18 cellular contexts compared by ENCODE assay signal in the genomic region with DNA sequence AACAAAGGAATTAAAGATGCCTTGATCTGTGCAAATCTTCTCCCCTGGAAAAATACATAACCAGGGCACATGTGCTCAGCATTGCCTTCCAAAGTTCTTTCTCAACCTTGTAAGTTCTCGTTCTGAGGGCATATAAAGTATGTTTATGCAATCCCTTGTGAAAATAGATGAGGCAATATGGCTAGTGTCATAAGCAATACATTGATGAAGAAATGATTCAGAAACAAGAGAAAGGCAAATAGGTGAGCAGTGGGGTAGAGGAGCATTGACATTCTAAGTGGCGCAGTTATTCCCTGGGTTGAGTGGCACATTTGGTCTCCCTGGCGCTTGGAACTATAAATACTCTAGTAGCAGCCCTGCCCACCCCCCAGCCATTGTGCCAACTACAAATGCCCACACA. TPM values are rescaled to one million over a fixed set of nuclear protein-coding genes. Genes with fewer than 3 reads are reported as not detected.
DNase-seq lines count a peak whose midpoint lies in the region; ATAC-seq, FAIRE-seq and TF ChIP-seq lines count a peak whose summit lies in the region.
"Had no signal": no experiment of that assay in that cellular context is flagged by ENCODE, and none has a peak within 500 bp of the region (broad histone marks: within the 10 kb centered on the region; RNA-seq: fewer than 3 reads in every experiment).

No MANE protein-coding gene starts in this region.

- H3K4me3 ChIP-seq in H1 (ENCODE audit: extremely low read depth in 1 of 4, insufficient read depth in 2 of 4, low read depth in 3 of 4, low read length in 4 of 4) (no peak overlapping the region), osteoblast (ENCODE audit: insufficient read depth, low read length) (no peak overlapping the region), testis (no peak overlapping the region)
- H3K4me3 ChIP-seq: Peyer's patch had no signal

- no peak overlapping the region for H3K18ac ChIP-seq in H1 (ENCODE audit: extremely low read depth, low read length)

- no peak overlapping the region for H4K8ac ChIP-seq in H1 (ENCODE audit: extremely low read depth, insufficient read depth, low read length)

- no peak overlapping the region for H2BK5ac ChIP-seq in H1 (ENCODE audit: low read depth, low read length)

- H2BK120ac ChIP-seq in H1 (replicated peaks; ENCODE audit: low read depth, low read length), result no peak overlapping the region

- H3K79me2 ChIP-seq in H1 (ENCODE audit: control insufficient read depth in 1 of 2, insufficient read depth in 2 of 2, low read length in 2 of 2), result no peaks in the 10 kb centered on the region
- no peaks in the 10 kb centered on the region for H3K79me2 ChIP-seq in osteoblast (ENCODE audit: insufficient read depth, low read length)

- ATAC-seq in GM21381 (IDR thresholded peaks at IDR 0.05; ENCODE audit: unreplicated experiment), result no peak
- ATAC-seq: HCT116, T-helper 17 cell had no signal

- no peak overlapping the region for H3K56ac ChIP-seq in H1 (replicated peaks; ENCODE audit: insufficient read length, low read depth, low read length)

- H3K4me2 ChIP-seq in H1 (ENCODE audit: insufficient read depth in 1 of 2, low read depth in 2 of 2, low read length in 2 of 2), result no peak overlapping the region
- H3K4me2 ChIP-seq in osteoblast (ENCODE audit: insufficient read depth, low read length), result no peak overlapping the region

- no peak overlapping the region for H2BK15ac ChIP-seq in H1 (ENCODE audit: low read length)

- no peak for FAIRE-seq in H1 (lab: Jason Lieb, UNC)

- DNase-seq in GM03348 (ENCODE audit: low spot score) (peak; percentile 18), NOMO-1 (lab: John Stamatoyannopoulos, UW; ENCODE audit: unreplicated experiment in 2 of 2) (peak; percentile 84 to 95), H1 (ENCODE audit: low read depth in 1 of 2, low spot score in 2 of 2) (no peak), osteoblast (ENCODE audit: insufficient read length, low spot score, missing footprints) (no peak), testis (no peak), kidney tubule cell (ENCODE audit: low spot score) (no peak)
- DNase-seq: activated CD4-positive, alpha-beta T cell treated with anti-CD3 and anti-CD28 coated beads for 48 hours; Caco-2; effector memory CD4-positive, alpha-beta T cell; kidney glomerular epithelial cell; NCI-H1092; NCI-H345; Peyer's patch; stimulated activated CD4-positive, alpha-beta T cell treated with anti-CD3 and anti-CD28 coated beads, Interleukin-2, amount 100 ng/mL, for 48 hours; stimulated activated naive CD4-positive, alpha-beta T cell treated with Interleukin-2 at 50 U/mL for 16 hours; T-helper 17 cell had no signal

- no peak overlapping the region for H2AK5ac ChIP-seq in H1 (ENCODE audit: low read depth, low read length)

- no peaks in the 10 kb centered on the region for H3K23me2 ChIP-seq in H1 (ENCODE audit: low read depth, low read length)

- H4K5ac ChIP-seq in H1 (ENCODE audit: insufficient read length, low read depth, low read length), result no peak overlapping the region

- TF ChIP-seq EP300 in H1 (IDR thresholded peaks at IDR 0.05; ENCODE audit: borderline replicate concordance in 1 of 2, low read depth in 2 of 2, low read length in 2 of 2), result no peak

- no peaks in the 10 kb centered on the region for H4K20me1 ChIP-seq in H1 (replicated peaks in 1 of 2; ENCODE audit: control insufficient read depth in 1 of 2, insufficient read depth in 2 of 2, low read length in 2 of 2)
- H4K20me1 ChIP-seq in osteoblast (ENCODE audit: insufficient read depth, low read length), result no peaks in the 10 kb centered on the region

- TF ChIP-seq RAD21 in H1 (IDR thresholded peaks at IDR 0.05 in 1 of 2, conservative IDR thresholded peaks at IDR 0.05 in 1 of 2; ENCODE audit: low read depth in 2 of 2, low read length in 2 of 2), result no peak

- H2AFZ ChIP-seq in H1 (ENCODE audit: low read length) (peak overlapping the region; percentile 17; the same call in 1 of the 2 replicates), osteoblast (ENCODE audit: low read length) (no peak overlapping the region)

- no peak overlapping the region for H4K91ac ChIP-seq in H1 (replicated peaks; ENCODE audit: insufficient read length, low read length)

- TF ChIP-seq CTCF in H1 (IDR thresholded peaks at IDR 0.05; ENCODE audit: control extremely low read depth in 1 of 3, insufficient read depth in 1 of 3, low read depth in 1 of 3, low read length in 3 of 3), result no peak
- TF ChIP-seq CTCF in osteoblast (IDR thresholded peaks at IDR 0.05; ENCODE audit: extremely low read depth, low read depth, low read length), result no peak
- TF ChIP-seq CTCF in testis (IDR thresholded peaks at IDR 0.05), result no peak

- no peak overlapping the region for H2BK20ac ChIP-seq in H1 (ENCODE audit: low read length)

- TF ChIP-seq POLR2A in H1 (IDR thresholded peaks at IDR 0.05; ENCODE audit: control extremely low read depth in 1 of 2, low read depth in 2 of 2, low read length in 2 of 2), result no peak
- no peak for TF ChIP-seq POLR2A in testis (IDR thresholded peaks at IDR 0.05)

- no peaks in the 10 kb centered on the region for H3K79me1 ChIP-seq in H1 (ENCODE audit: low read depth, low read length)

- H3K9me3 ChIP-seq in H1 (ENCODE audit: insufficient read depth in 2 of 2, low read depth in 1 of 2, low read length in 1 of 2) (no peaks in the 10 kb centered on the region), osteoblast (ENCODE audit: low read depth, low read length) (no peaks in the 10 kb centered on the region), testis (no peaks in the 10 kb centered on the region)
- H3K9me3 ChIP-seq: Caco-2, Peyer's patch had no signal

- POLR2A ChIA-PET in H1 (lab: Charles Lee; ENCODE audit: partially characterized antibody), result no interaction called here

- no peaks in the 10 kb centered on the region for H3K27me3 ChIP-seq in H1 (replicated peaks in 1 of 4; ENCODE audit: control insufficient read depth in 3 of 4, extremely low read depth in 1 of 4, insufficient read depth in 3 of 4, low read length in 3 of 4)
- H3K27me3 ChIP-seq in osteoblast (ENCODE audit: insufficient read depth, low read length), result no peaks in the 10 kb centered on the region
- no peaks in the 10 kb centered on the region for H3K27me3 ChIP-seq in testis
- H3K27me3 ChIP-seq: Peyer's patch had no signal

- no peak overlapping the region for H3K14ac ChIP-seq in H1 (ENCODE audit: insufficient read length)

- 92% methylated on average over 3 of the region's 3 CpGs; no CpG with 5 or more reads in 1 of the 2 experiments for WGBS in H1 (ENCODE audit: extremely low coverage in 1 of 2, insufficient coverage in 1 of 2, insufficient read length in 1 of 2, insufficient replicate concordance in 2 of 2, low coverage in 1 of 2, low lambda C conversion rate in 2 of 2, missing lambda C conversion rate in 1 of 2), 2 experiments
- WGBS in testis, 2 donors, result 87 to 90% methylated on average over 3 of the region's 3 CpGs

- no peaks in the 10 kb centered on the region for H3K36me3 ChIP-seq in H1 (ENCODE audit: control insufficient read depth in 2 of 4, insufficient read depth in 4 of 4, low read length in 3 of 4)
- H3K36me3 ChIP-seq in osteoblast (ENCODE audit: insufficient read depth, low read length), result no peaks in the 10 kb centered on the region
- H3K36me3 ChIP-seq in testis (ENCODE audit: low read depth, missing control alignments), result no peaks in the 10 kb centered on the region
- H3K36me3 ChIP-seq: Peyer's patch had no signal

- H3K23ac ChIP-seq in H1 (ENCODE audit: insufficient read length), result no peak overlapping the region

- H3K4me1 ChIP-seq in H1 (replicated peaks in 1 of 4; ENCODE audit: control insufficient read depth in 3 of 4, insufficient read depth in 4 of 4, low read length in 3 of 4), result peaks cover 0 to 3% (median 2%) of the 10 kb centered on the region in 4 experiments; a peak in 3 of 7 replicates
- H3K4me1 ChIP-seq in osteoblast (ENCODE audit: insufficient read depth, low read length), result peaks cover 29% of the 10 kb centered on the region
- no peaks in the 10 kb centered on the region for H3K4me1 ChIP-seq in testis
- H3K4me1 ChIP-seq: Caco-2 had no signal

- no peak overlapping the region for H2BK12ac ChIP-seq in H1 (ENCODE audit: low read depth, low read length)

- H3K27ac ChIP-seq in H1 (ENCODE audit: low read depth, low read length) (no peak overlapping the region), osteoblast (ENCODE audit: low read depth, low read length) (peak overlapping the region; percentile 40), testis (no peak overlapping the region)
- H3K27ac ChIP-seq: Peyer's patch had no signal

- H3K4ac ChIP-seq in H1 (replicated peaks; ENCODE audit: insufficient read length, low read depth, low read length), result no peak overlapping the region

- no peak overlapping the region for H3K9ac ChIP-seq in H1 (replicated peaks in 1 of 4; ENCODE audit: extremely low read depth in 1 of 4, low read depth in 3 of 4, low read length in 3 of 4)

- CTCF ChIA-PET in H1 (lab: Charles Lee; ENCODE audit: partially characterized antibody), result interaction anchor here (0.6 kb wide), 1 partner anchor 27 kb away, joined by 3 read pairs; no protein-coding TSS in a partner anchor

- intact Hi-C loops in testis (cut with DNase I; ENCODE audit: low total_unique reads), result no loop called here

TF ChIP-seq in H1, 55 proteins besides CTCF, POLR2A, EP300 and RAD21 (continues in another document):
- TF ChIP-seq CBX5 (IDR thresholded peaks at IDR 0.05; ENCODE audit: low read depth, low read length), result no peak
- TF ChIP-seq CBX8 (IDR thresholded peaks at IDR 0.05; ENCODE audit: borderline replicate concordance, low read depth, low read length), result no peak
- TF ChIP-seq BCL11A (IDR thresholded peaks at IDR 0.05; ENCODE audit: low read depth in 2 of 2, low read length in 2 of 2), result no peak
- TF ChIP-seq BACH1 (IDR thresholded peaks at IDR 0.05; ENCODE audit: low read length), result no peak
- no peak for TF ChIP-seq CHD2 (IDR thresholded peaks at IDR 0.05; ENCODE audit: low read length)
- no peak for TF ChIP-seq POU5F1 (IDR thresholded peaks at IDR 0.05; ENCODE audit: low read depth, low read length)
- no peak for TF ChIP-seq GABPA (IDR thresholded peaks at IDR 0.05; ENCODE audit: borderline replicate concordance, insufficient read depth, low read length)
- no peak for TF ChIP-seq HDAC6 (IDR thresholded peaks at IDR 0.05; ENCODE audit: low read depth, low read length)
- no peak for TF ChIP-seq TAF7 (optimal IDR thresholded peaks at IDR 0.05; ENCODE audit: borderline replicate concordance, low read depth, low read length)

RNA-seq across cellular contexts. Expression of a gene that starts 57.4 kb away (rescaled TPM):
- 24.1 and 24.7 TPM in 2 replicates for total RNA-seq in H1 (2021; fragmentation: NEBNext Ultra II Directional; extraction: Animal tissue kit (Norgen Biotek cat#: 25700))
- polyA plus RNA-seq in H1 (2011; rRNA removed) (7.5 and 8.3 TPM in 2 replicates), testis (ENCODE audit: insufficient read depth, low read depth, low replicate concordance) (6.7 TPM)
- polyA plus RNA-seq in H1 (2011; cell fraction: cytosol; rRNA removed), result 9.2 TPM
- polyA plus RNA-seq in H1 (2011; cell fraction: nucleus; rRNA removed), result 10.5 TPM
- 4.1 to 8.9 TPM (median 5.3 TPM) in 4 replicates for polyA plus RNA-seq in H1 (2012, experiment 1 of 2)
- 0.52 TPM for polyA plus RNA-seq in H1 (2012, experiment 2 of 2)
- 13.6 TPM for polyA plus RNA-seq in H1 (2013, experiment 1 of 2)
- 11.9 TPM for polyA plus RNA-seq in H1 (2013, experiment 2 of 2)
- 22.0 and 32.0 TPM in 2 replicates for polyA minus RNA-seq in H1 (2011; rRNA and poly(A)+ RNA removed)
- 14.6 TPM for polyA minus RNA-seq in H1 (2011; cell fraction: cytosol; rRNA and poly(A)+ RNA removed)
- polyA minus RNA-seq in H1 (2011; cell fraction: nucleus; rRNA and poly(A)+ RNA removed), result 40.5 TPM
- total RNA-seq in osteoblast (7.2 and 9.1 TPM in 2 replicates), testis (10 to 100 TPM in 1 of 2 donors, 1 to 10 TPM in 1; 7.7 to 10.9 TPM)

Comparison
In these comparisons a context has a peak if more than half of its experiments do, and no peak if none do; other contexts are left out.
1. DNase-seq: peak in GM03348 (single experiment) and NOMO-1 (2 of 2); none in H1 (0 of 2), osteoblast (single experiment), testis (single experiment) and kidney tubule cell (single experiment).